Comparison of ENCODE assay signal across 25 cellular contexts in genomic region chr15:25418202-25418601, GRCh38.
"Had no signal": no experiment of that assay in that cellular context is flagged by ENCODE, and none has a peak within 500 bp of the region (broad histone marks: within the 10 kb centered on the region; RNA-seq: fewer than 3 reads in every experiment).

No MANE protein-coding gene starts in this region.

- ATAC-seq: SK-N-SH treated with all-trans-retinoic acid at 6 μM for 48 hours, T-helper 17 cell had no signal

- FAIRE-seq: HTR-8/SVneo, K562, RCC 7860 had no signal

- H3K4me3 ChIP-seq: K562 had no signal

- H3K27ac ChIP-seq: HL-60, RWPE1 had no signal

- H3K27ac Mint-ChIP-seq: IgD-negative memory B cell, T-helper 17 cell had no signal

- H3K27me3 Mint-ChIP-seq: IgD-negative memory B cell, T-helper 17 cell had no signal

- DNase-seq: NCI-H1092; NCI-H1105 treated with DMSO at 0.1 percent for 48 hours; NCI-H1417 treated with DMSO at 0.1 percent for 48 hours; NCI-H146; NCI-H187; NCI-H2029; NCI-H2081 treated with DMSO at 0.1 percent for 48 hours; NCI-H2171; NCI-H226; NCI-H446; NCI-H510A; NCI-H524 treated with DMSO at 0.1 percent for 48 hours; NCI-H69; NCI-H774; NK-92 treated with Interleukin-12 subunit alpha and Interleukin-12 subunit beta, amount 100 ng/mL, for 24 hours; SHP77; T-helper 1 cell; T-helper 17 cell had no signal

- H3K4me3 Mint-ChIP-seq: T-helper 17 cell had no signal
